Comparison of ENCODE assay signal across 3 cellular contexts in genomic region chr5:135083334-135083733, GRCh38. TPM values are rescaled to one million over a fixed set of nuclear protein-coding genes. Genes with fewer than 3 reads are reported as not detected.
"Had no signal": no experiment of that assay in that cellular context is flagged by ENCODE, and none has a peak within 500 bp of the region (broad histone marks: within the 10 kb centered on the region; RNA-seq: fewer than 3 reads in every experiment).

No MANE protein-coding gene starts in this region.

RNA-seq across cellular contexts. Expression of gene PITX1, which starts 49.3 kb away (rescaled TPM):
- total RNA-seq: dermis microvascular lymphatic vessel endothelial cell, frontal cortex, glomerular endothelial cell had no signal
